In genomic region chr15:64112077-64112772, GRCh38 we compare ENCODE assay signal across 2 cellular contexts.
TF ChIP-seq lines count a peak whose summit lies in the region.

No MANE protein-coding gene starts in this region.

TF ChIP-seq in A549, 52 proteins besides CTCF, POLR2A, EP300 and RAD21:
- TF ChIP-seq MAFK (IDR thresholded peaks at IDR 0.05; ENCODE audit: partially characterized antibody) (peak; percentile 99), HEYL (CRISPR knock-in tag; IDR thresholded peaks at IDR 0.05) (no peak), CBX8 (IDR thresholded peaks at IDR 0.05) (no peak), HOXA7 (CRISPR knock-in tag; IDR thresholded peaks at IDR 0.05) (no peak), NFE2L2 (conservative IDR thresholded peaks at IDR 0.05; ENCODE audit: low read length) (no peak)
- TF ChIP-seq, protein P1, sequence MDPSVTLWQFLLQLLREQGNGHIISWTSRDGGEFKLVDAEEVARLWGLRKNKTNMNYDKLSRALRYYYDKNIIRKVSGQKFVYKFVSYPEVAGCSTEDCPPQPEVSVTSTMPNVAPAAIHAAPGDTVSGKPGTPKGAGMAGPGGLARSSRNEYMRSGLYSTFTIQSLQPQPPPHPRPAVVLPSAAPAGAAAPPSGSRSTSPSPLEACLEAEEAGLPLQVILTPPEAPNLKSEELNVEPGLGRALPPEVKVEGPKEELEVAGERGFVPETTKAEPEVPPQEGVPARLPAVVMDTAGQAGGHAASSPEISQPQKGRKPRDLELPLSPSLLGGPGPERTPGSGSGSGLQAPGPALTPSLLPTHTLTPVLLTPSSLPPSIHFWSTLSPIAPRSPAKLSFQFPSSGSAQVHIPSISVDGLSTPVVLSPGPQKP (IDR thresholded peaks at IDR 0.05; ENCODE audit: low read depth, low read length): no peak
TF ChIP-seq in A549: peak in this region for 1.

TF ChIP-seq in HepG2, 621 proteins besides CTCF, POLR2A, EP300 and RAD21:
- TF ChIP-seq, protein P2, sequence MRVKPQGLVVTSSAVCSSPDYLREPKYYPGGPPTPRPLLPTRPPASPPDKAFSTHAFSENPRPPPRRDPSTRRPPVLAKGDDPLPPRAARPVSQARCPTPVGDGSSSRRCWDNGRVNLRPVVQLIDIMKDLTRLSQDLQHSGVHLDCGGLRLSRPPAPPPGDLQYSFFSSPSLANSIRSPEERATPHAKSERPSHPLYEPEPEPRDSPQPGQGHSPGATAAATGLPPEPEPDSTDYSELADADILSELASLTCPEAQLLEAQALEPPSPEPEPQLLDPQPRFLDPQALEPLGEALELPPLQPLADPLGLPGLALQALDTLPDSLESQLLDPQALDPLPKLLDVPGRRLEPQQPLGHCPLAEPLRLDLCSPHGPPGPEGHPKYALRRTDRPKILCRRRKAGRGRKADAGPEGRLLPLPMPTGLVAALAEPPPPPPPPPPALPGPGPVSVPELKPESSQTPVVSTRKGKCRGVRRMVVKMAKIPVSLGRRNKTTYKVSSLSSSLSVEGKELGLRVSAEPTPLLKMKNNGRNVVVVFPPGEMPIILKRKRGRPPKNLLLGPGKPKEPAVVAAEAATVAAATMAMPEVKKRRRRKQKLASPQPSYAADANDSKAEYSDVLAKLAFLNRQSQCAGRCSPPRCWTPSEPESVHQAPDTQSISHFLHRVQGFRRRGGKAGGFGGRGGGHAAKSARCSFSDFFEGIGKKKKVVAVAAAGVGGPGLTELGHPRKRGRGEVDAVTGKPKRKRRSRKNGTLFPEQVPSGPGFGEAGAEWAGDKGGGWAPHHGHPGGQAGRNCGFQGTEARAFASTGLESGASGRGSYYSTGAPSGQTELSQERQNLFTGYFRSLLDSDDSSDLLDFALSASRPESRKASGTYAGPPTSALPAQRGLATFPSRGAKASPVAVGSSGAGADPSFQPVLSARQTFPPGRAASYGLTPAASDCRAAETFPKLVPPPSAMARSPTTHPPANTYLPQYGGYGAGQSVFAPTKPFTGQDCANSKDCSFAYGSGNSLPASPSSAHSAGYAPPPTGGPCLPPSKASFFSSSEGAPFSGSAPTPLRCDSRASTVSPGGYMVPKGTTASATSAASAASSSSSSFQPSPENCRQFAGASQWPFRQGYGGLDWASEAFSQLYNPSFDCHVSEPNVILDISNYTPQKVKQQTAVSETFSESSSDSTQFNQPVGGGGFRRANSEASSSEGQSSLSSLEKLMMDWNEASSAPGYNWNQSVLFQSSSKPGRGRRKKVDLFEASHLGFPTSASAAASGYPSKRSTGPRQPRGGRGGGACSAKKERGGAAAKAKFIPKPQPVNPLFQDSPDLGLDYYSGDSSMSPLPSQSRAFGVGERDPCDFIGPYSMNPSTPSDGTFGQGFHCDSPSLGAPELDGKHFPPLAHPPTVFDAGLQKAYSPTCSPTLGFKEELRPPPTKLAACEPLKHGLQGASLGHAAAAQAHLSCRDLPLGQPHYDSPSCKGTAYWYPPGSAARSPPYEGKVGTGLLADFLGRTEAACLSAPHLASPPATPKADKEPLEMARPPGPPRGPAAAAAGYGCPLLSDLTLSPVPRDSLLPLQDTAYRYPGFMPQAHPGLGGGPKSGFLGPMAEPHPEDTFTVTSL (CRISPR knock-in tag; IDR thresholded peaks at IDR 0.05; ENCODE audit: borderline replicate concordance): no peak
- TF ChIP-seq ZFAT (CRISPR knock-in tag; conservative IDR thresholded peaks at IDR 0.05): no peak
- TF ChIP-seq MAFG (CRISPR knock-in tag; IDR thresholded peaks at IDR 0.05): peak; percentile 91
- TF ChIP-seq MXD1 (CRISPR knock-in tag; IDR thresholded peaks at IDR 0.05): no peak
- peak; percentile 100 for TF ChIP-seq MAFK (conservative IDR thresholded peaks at IDR 0.05 in 1 of 2, IDR thresholded peaks at IDR 0.05 in 1 of 2; ENCODE audit: low read length in 2 of 2)
- TF ChIP-seq DBP (CRISPR knock-in tag; IDR thresholded peaks at IDR 0.05; ENCODE audit: not compliant biosample characterization): no peak
- peak; percentile 100 for TF ChIP-seq MAFF (IDR thresholded peaks at IDR 0.05; ENCODE audit: low read depth, low read length)
- TF ChIP-seq ZNF724P (CRISPR knock-in tag; IDR thresholded peaks at IDR 0.05; ENCODE audit: borderline replicate concordance): no peak
- TF ChIP-seq HNF4G (IDR thresholded peaks at IDR 0.05; ENCODE audit: borderline replicate concordance, low read depth, low read length): peak; percentile 56; the same call in 1 of the 2 replicates
- TF ChIP-seq HNF4G (CRISPR knock-in tag; IDR thresholded peaks at IDR 0.05; ENCODE audit: borderline replicate concordance, low read depth): no peak
- peak; percentile 94 for TF ChIP-seq TFAP4 (IDR thresholded peaks at IDR 0.05; ENCODE audit: borderline replicate concordance, low read depth)
- TF ChIP-seq ZNF772 (CRISPR knock-in tag; IDR thresholded peaks at IDR 0.05): no peak
- no peak for TF ChIP-seq GATAD2A (CRISPR knock-in tag; IDR thresholded peaks at IDR 0.05)
- TF ChIP-seq FOXA1 (IDR thresholded peaks at IDR 0.05): no peak
- 0 out of 2 replicates have a peak, but pooled peaks have one; percentile 9 for TF ChIP-seq FOXA1 (CRISPR knock-in tag; IDR thresholded peaks at IDR 0.05)
- peak; percentile 66; the same call in 1 of the 2 replicates for TF ChIP-seq RFX5 (IDR thresholded peaks at IDR 0.05; ENCODE audit: low read depth, low read length)
- TF ChIP-seq RBM39 (IDR thresholded peaks at IDR 0.05; ENCODE audit: low read depth, low read length, poor library complexity, severe bottlenecking): no peak
- TF ChIP-seq ZFP37 (CRISPR knock-in tag; IDR thresholded peaks at IDR 0.05; ENCODE audit: borderline replicate concordance): no peak
- TF ChIP-seq HDAC2 (CRISPR knock-in tag; IDR thresholded peaks at IDR 0.05): 0 out of 2 replicates have a peak, but pooled peaks have one; percentile 23
- TF ChIP-seq SAP130 (CRISPR knock-in tag; IDR thresholded peaks at IDR 0.05; ENCODE audit: low read depth): peak; percentile 81
- peak; percentile 73; the same call in 1 of the 2 replicates for TF ChIP-seq BCL6 (CRISPR knock-in tag; IDR thresholded peaks at IDR 0.05)
- TF ChIP-seq NCOR1 (IDR thresholded peaks at IDR 0.05; ENCODE audit: borderline replicate concordance, low read length): peak; percentile 42; the same call in 1 of the 2 replicates
- TF ChIP-seq SP2 (CRISPR knock-in tag; IDR thresholded peaks at IDR 0.05): no peak
- peak; percentile 61; the same call in 1 of the 2 replicates for TF ChIP-seq SOX5 (CRISPR knock-in tag; IDR thresholded peaks at IDR 0.05; ENCODE audit: borderline replicate concordance)
- TF ChIP-seq HNF4A (CRISPR knock-in tag; IDR thresholded peaks at IDR 0.05): peak; percentile 83
- TF ChIP-seq ZNF652 (CRISPR knock-in tag; IDR thresholded peaks at IDR 0.05; ENCODE audit: borderline replicate concordance, low read depth): peak; percentile 90
- TF ChIP-seq, protein P3, sequence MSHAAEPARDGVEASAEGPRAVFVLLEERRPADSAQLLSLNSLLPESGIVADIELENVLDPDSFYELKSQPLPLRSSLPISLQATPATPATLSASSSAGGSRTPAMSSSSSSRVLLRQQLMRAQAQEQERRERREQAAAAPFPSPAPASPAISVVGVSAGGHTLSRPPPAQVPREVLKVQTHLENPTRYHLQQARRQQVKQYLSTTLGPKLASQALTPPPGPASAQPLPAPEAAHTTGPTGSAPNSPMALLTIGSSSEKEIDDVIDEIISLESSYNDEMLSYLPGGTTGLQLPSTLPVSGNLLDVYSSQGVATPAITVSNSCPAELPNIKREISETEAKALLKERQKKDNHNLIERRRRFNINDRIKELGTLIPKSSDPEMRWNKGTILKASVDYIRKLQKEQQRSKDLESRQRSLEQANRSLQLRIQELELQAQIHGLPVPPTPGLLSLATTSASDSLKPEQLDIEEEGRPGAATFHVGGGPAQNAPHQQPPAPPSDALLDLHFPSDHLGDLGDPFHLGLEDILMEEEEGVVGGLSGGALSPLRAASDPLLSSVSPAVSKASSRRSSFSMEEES (CRISPR knock-in tag; IDR thresholded peaks at IDR 0.05): 0 out of 2 replicates have a peak, but pooled peaks have one; percentile 32
- TF ChIP-seq SOX6 (IDR thresholded peaks at IDR 0.05): no peak
- TF ChIP-seq SOX6 (CRISPR knock-in tag; IDR thresholded peaks at IDR 0.05): peak; percentile 32; the same call in 1 of the 2 replicates
- TF ChIP-seq SOX13 (IDR thresholded peaks at IDR 0.05): no peak
- TF ChIP-seq SOX13 (CRISPR knock-in tag; conservative IDR thresholded peaks at IDR 0.05 in 1 of 2, IDR thresholded peaks at IDR 0.05 in 1 of 2): peak in 1 of 2 experiments; percentile 30; a peak in 1 of 4 replicates
- TF ChIP-seq NR2F6 (IDR thresholded peaks at IDR 0.05): peak; percentile 26; the same call in 1 of the 2 replicates
- TF ChIP-seq NR2F6 (CRISPR knock-in tag; IDR thresholded peaks at IDR 0.05): no peak; the same call in 1 of the 2 replicates
- TF ChIP-seq PBX2 (CRISPR knock-in tag; IDR thresholded peaks at IDR 0.05): no peak
- TF ChIP-seq, protein P4, sequence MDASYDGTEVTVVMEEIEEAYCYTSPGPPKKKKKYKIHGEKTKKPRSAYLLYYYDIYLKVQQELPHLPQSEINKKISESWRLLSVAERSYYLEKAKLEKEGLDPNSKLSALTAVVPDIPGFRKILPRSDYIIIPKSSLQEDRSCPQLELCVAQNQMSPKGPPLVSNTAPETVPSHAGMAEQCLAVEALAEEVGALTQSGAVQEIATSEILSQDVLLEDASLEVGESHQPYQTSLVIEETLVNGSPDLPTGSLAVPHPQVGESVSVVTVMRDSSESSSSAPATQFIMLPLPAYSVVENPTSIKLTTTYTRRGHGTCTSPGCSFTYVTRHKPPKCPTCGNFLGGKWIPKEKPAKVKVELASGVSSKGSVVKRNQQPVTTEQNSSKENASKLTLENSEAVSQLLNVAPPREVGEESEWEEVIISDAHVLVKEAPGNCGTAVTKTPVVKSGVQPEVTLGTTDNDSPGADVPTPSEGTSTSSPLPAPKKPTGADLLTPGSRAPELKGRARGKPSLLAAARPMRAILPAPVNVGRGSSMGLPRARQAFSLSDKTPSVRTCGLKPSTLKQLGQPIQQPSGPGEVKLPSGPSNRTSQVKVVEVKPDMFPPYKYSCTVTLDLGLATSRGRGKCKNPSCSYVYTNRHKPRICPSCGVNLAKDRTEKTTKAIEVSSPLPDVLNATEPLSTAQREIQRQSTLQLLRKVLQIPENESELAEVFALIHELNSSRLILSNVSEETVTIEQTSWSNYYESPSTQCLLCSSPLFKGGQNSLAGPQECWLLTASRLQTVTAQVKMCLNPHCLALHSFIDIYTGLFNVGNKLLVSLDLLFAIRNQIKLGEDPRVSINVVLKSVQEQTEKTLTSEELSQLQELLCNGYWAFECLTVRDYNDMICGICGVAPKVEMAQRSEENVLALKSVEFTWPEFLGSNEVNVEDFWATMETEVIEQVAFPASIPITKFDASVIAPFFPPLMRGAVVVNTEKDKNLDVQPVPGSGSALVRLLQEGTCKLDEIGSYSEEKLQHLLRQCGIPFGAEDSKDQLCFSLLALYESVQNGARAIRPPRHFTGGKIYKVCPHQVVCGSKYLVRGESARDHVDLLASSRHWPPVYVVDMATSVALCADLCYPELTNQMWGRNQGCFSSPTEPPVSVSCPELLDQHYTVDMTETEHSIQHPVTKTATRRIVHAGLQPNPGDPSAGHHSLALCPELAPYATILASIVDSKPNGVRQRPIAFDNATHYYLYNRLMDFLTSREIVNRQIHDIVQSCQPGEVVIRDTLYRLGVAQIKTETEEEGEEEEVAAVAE (CRISPR knock-in tag; IDR thresholded peaks at IDR 0.05; ENCODE audit: borderline replicate concordance): no peak
- peak; percentile 30 for TF ChIP-seq ARID5B (CRISPR knock-in tag; IDR thresholded peaks at IDR 0.05)
